ENCODE assay signal across 17 cellular contexts in the genomic region with DNA sequence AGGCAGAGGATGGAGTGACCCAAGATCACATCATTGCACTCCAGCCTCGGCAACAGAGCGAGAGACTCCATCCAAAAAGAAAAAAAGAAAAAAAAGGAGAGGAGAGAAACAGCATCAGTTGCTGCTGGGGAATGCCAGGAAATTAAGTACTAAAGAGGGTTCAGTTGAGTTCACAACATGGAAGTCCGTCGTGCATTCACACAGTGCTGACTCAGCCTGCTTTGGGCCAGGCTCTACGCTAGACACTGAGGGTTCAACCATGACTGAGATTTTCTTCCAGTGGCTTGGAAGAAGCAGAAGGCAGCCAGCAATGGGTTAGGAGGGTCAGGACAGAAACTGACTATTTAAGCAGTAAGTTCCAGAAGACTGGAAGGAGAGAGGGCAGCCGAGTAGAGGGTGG.
DNase-seq lines count a peak whose midpoint lies in the region; ATAC-seq and TF ChIP-seq lines count a peak whose summit lies in the region.
"Had no signal": no experiment of that assay in that cellular context is flagged by ENCODE, and none has a peak within 500 bp of the region (broad histone marks: within the 10 kb centered on the region; RNA-seq: fewer than 3 reads in every experiment).

No MANE protein-coding gene starts in this region.

- H3K4me1 ChIP-seq in vagina = peaks cover 48% of the 10 kb centered on the region

- peak overlapping the region; percentile 7 for H3K27ac Mint-ChIP-seq in nephron progenitor cell
- H3K27ac Mint-ChIP-seq: activated CD4-positive, alpha-beta memory T cell treated with anti-CD3 and anti-CD28 coated beads for 36 hours; activated naive CD8-positive, alpha-beta T cell treated with anti-CD3 and anti-CD28 coated beads, Interleukin-2, amount 50 U/mL, for 24 hours; HFFc6 had no signal

- peak overlapping the region; percentile 16 for H3K27ac ChIP-seq in vagina

- H3K36me3 Mint-ChIP-seq in nephron progenitor cell (ENCODE audit: low read depth) = peaks cover 9% of the 10 kb centered on the region
- H3K36me3 Mint-ChIP-seq: activated CD4-positive, alpha-beta memory T cell treated with anti-CD3 and anti-CD28 coated beads for 36 hours had no signal

- H3K9me3 ChIP-seq in vagina = no peaks in the 10 kb centered on the region

- DNase-seq in left cardiac atrium (no peak), Right ventricle myocardium inferior (ENCODE audit: missing footprints) (no peak), fibroblast of the aortic adventitia (ENCODE audit: low read depth) (peak; percentile 71), nephron progenitor cell (no peak), vagina (ENCODE audit: extremely low spot score in 2 of 2) (no peak)
- DNase-seq: activated CD4-positive, alpha-beta memory T cell treated with anti-CD3 and anti-CD28 coated beads for 36 hours; activated naive CD8-positive, alpha-beta T cell treated with anti-CD3 and anti-CD28 coated beads, Interleukin-2, amount 50 U/mL, for 24 hours; activated T-cell treated with anti-CD3 and anti-CD28 coated beads, Interleukin-2, amount 50 U/mL, for 48 hours; DMS53; HFFc6; islet precursor cell; NCI-H1930; stimulated activated naive CD4-positive, alpha-beta T cell treated with Interleukin-2 at 50 U/mL for 16 hours had no signal

- ATAC-seq in left cardiac atrium = peak; percentile 36 to 71
- no peak for ATAC-seq in Right ventricle myocardium inferior
- ATAC-seq in HG03108 (IDR thresholded peaks at IDR 0.05; ENCODE audit: unreplicated experiment) = no peak
- ATAC-seq in HG03442 (IDR thresholded peaks at IDR 0.05; ENCODE audit: unreplicated experiment) = no peak
- ATAC-seq in activated CD4-positive, CD25-positive, alpha-beta regulatory T cell treated with anti-CD3 and anti-CD28 coated beads, Interleukin-2, amount 50 U/mL, for 24 hours = no peak
- ATAC-seq: activated naive CD8-positive, alpha-beta T cell treated with anti-CD3 and anti-CD28 coated beads, Interleukin-2, amount 50 U/mL, for 24 hours; SK-N-SH treated with all-trans-retinoic acid at 6 μM for 48 hours had no signal

- no peak overlapping the region for H3K4me3 Mint-ChIP-seq in nephron progenitor cell
- H3K4me3 Mint-ChIP-seq: activated CD4-positive, alpha-beta memory T cell treated with anti-CD3 and anti-CD28 coated beads for 36 hours; activated naive CD8-positive, alpha-beta T cell treated with anti-CD3 and anti-CD28 coated beads, Interleukin-2, amount 50 U/mL, for 24 hours; HFFc6 had no signal

- H3K27me3 Mint-ChIP-seq in nephron progenitor cell (ENCODE audit: low read depth, poor library complexity) = no peaks in the 10 kb centered on the region

- peaks cover 47% of the 10 kb centered on the region for H3K4me1 Mint-ChIP-seq in nephron progenitor cell

- TF ChIP-seq POLR2A in vagina (IDR thresholded peaks at IDR 0.05) = no peak

- no peaks in the 10 kb centered on the region for H3K9me3 Mint-ChIP-seq in nephron progenitor cell
- H3K9me3 Mint-ChIP-seq: activated CD4-positive, alpha-beta memory T cell treated with anti-CD3 and anti-CD28 coated beads for 36 hours; activated naive CD8-positive, alpha-beta T cell treated with anti-CD3 and anti-CD28 coated beads, Interleukin-2, amount 50 U/mL, for 24 hours; HFFc6 had no signal

- no peaks in the 10 kb centered on the region for H3K27me3 ChIP-seq in vagina

- intact Hi-C loops in left cardiac atrium (cut with DNase I) = no loop called here
- intact Hi-C loops in Right ventricle myocardium inferior (cut with DNase I) = no loop called here
- intact Hi-C loops in vagina (cut with DNase I) = no loop called here

- no peaks in the 10 kb centered on the region for H3K36me3 ChIP-seq in vagina

- no peak overlapping the region for H3K4me3 ChIP-seq in fibroblast of the aortic adventitia (ENCODE audit: low read depth, low read length)
- H3K4me3 ChIP-seq in vagina = no peak overlapping the region

- TF ChIP-seq CTCF in fibroblast of the aortic adventitia (IDR thresholded peaks at IDR 0.05; ENCODE audit: insufficient read depth, low read length) (no peak), nephron progenitor cell (IDR thresholded peaks at IDR 0.05) (no peak), vagina (IDR thresholded peaks at IDR 0.05) (no peak)

Comparison
In these comparisons a context has a peak if more than half of its experiments do, and no peak if none do; other contexts are left out.
1. ATAC-seq: peak in left cardiac atrium (2 of 2); none in Right ventricle myocardium inferior (single experiment), HG03108 (single experiment), HG03442 (single experiment) and activated CD4-positive, CD25-positive, alpha-beta regulatory T cell treated with anti-CD3 and anti-CD28 coated beads, Interleukin-2, amount 50 U/mL, for 24 hours (0 of 2).